In genomic region chr20:20491110-20491783, GRCh38 we compare ENCODE assay signal across 1 cellular context.
TF ChIP-seq lines count a peak whose summit lies in the region.

No MANE protein-coding gene starts in this region.

TF ChIP-seq in HepG2, 621 proteins besides CTCF, POLR2A, EP300 and RAD21 (continued from another document):
- TF ChIP-seq RBM22 (optimal IDR thresholded peaks at IDR 0.05; ENCODE audit: low read length) = no peak
- TF ChIP-seq ATF3 (CRISPR knock-in tag; IDR thresholded peaks at IDR 0.05) = no peak
- no peak for TF ChIP-seq PRDM15 (CRISPR knock-in tag; IDR thresholded peaks at IDR 0.05)
- TF ChIP-seq ZFY (CRISPR knock-in tag; IDR thresholded peaks at IDR 0.05) = no peak
- no peak for TF ChIP-seq ZNF121 (CRISPR knock-in tag; IDR thresholded peaks at IDR 0.05)
- TF ChIP-seq SRY (CRISPR knock-in tag; IDR thresholded peaks at IDR 0.05) = no peak
